Comparison of ENCODE assay signal across 14 cellular contexts in the genomic region with DNA sequence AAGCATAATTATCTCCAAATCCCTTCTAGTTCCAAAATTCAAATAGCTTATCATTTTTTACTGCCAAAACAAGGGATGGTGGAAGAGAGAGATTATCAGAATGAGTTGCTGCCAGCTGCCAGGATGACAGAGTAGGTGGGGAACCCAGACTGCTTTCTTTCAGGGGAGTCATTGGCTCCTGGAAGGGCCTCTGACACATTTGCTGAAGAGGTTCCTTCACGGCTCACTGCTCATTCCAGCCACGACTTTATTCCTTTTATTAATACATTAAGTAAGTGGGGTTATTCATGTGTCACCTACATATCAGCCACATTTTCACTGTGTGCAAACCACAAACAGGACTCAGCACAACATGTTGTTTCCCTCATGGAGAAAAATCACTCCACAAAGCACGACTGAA. TPM values are rescaled to one million over a fixed set of nuclear protein-coding genes. Genes with fewer than 3 reads are reported as not detected.
DNase-seq lines count a peak whose midpoint lies in the region; ATAC-seq and TF ChIP-seq lines count a peak whose summit lies in the region.
"Had no signal": no experiment of that assay in that cellular context is flagged by ENCODE, and none has a peak within 500 bp of the region (broad histone marks: within the 10 kb centered on the region; RNA-seq: fewer than 3 reads in every experiment).

No MANE protein-coding gene starts in this region.

- H3K36me3 ChIP-seq in sigmoid colon, result no peaks in the 10 kb centered on the region
- H3K36me3 ChIP-seq: lower lobe of right lung had no signal

- H3K4me3 ChIP-seq in sigmoid colon, result no peak overlapping the region
- H3K4me3 ChIP-seq: lower lobe of right lung had no signal

- no peaks in the 10 kb centered on the region for H3K4me1 ChIP-seq in foreskin keratinocyte
- H3K4me1 ChIP-seq in sigmoid colon, result no peaks in the 10 kb centered on the region
- H3K4me1 ChIP-seq: lower lobe of right lung had no signal

- TF ChIP-seq EP300 in sigmoid colon (IDR thresholded peaks at IDR 0.05), result no peak

- H3K27ac ChIP-seq in foreskin keratinocyte (no peak overlapping the region), sigmoid colon (no peak overlapping the region)
- H3K27ac ChIP-seq: lower lobe of right lung had no signal

- ATAC-seq in GM18502 (IDR thresholded peaks at IDR 0.05; ENCODE audit: poor library complexity, unreplicated experiment) (peak; percentile 86), GM19468 (IDR thresholded peaks at IDR 0.05; ENCODE audit: extremely low read depth, unreplicated experiment) (peak; percentile 39), HG03439 (IDR thresholded peaks at IDR 0.05; ENCODE audit: unreplicated experiment) (peak; percentile 48), foreskin keratinocyte (peak; percentile 52), HG02981 (IDR thresholded peaks at IDR 0.05; ENCODE audit: unreplicated experiment) (no peak)
- ATAC-seq: lower lobe of right lung had no signal

- H3K9me3 ChIP-seq in sigmoid colon, result no peaks in the 10 kb centered on the region
- H3K9me3 ChIP-seq: lower lobe of right lung had no signal

- TF ChIP-seq CTCF in foreskin keratinocyte (conservative IDR thresholded peaks at IDR 0.05) (no peak), sigmoid colon (IDR thresholded peaks at IDR 0.05) (no peak)

- no peak for TF ChIP-seq POLR2A in sigmoid colon (IDR thresholded peaks at IDR 0.05)

- 36 to 48% methylated on average over 3 of the region's 3 CpGs for WGBS in sigmoid colon, 2 donors

- DNase-seq in foreskin keratinocyte (no peak), sigmoid colon (no peak), activated gamma-delta T cell (lab: John Stamatoyannopoulos, UW) (no peak)
- DNase-seq: activated CD8-positive, alpha-beta memory T cell treated with anti-CD3 and anti-CD28 coated beads for 24 hours; DMS 273 treated with DMSO at 0.1 percent for 48 hours; head of caudate nucleus; Karpas-422; lower lobe of right lung had no signal

- intact Hi-C loops in sigmoid colon (cut with DNase I), result no loop called here

- H3K27me3 ChIP-seq in foreskin keratinocyte (no peaks in the 10 kb centered on the region), sigmoid colon (no peaks in the 10 kb centered on the region)

RNA-seq across cellular contexts. Expression of a gene that starts 12.7 kb away (rescaled TPM):
- total RNA-seq in foreskin keratinocyte (not detected in 2 replicates), sigmoid colon (1 to 10 TPM in 1 of 4 donors, under 1 TPM in 2, not detected in 1; 0.54 to 1.1 (median 0.66) TPM)
- polyA plus RNA-seq in foreskin keratinocyte (0.02 TPM in 1 of 2 replicates, not detected in the other), sigmoid colon (under 1 TPM in 1 of 3 donors, not detected in 2; 0.44 TPM)
- total RNA-seq: posterior vena cava; T-helper 2 cell treated with Interferon-gamma antibody and Interleukin-4, amounts not matched to agents 100 ng/mL and 5 ng/mL, for 36 hours had no signal

RNA-seq across cellular contexts. Expression of a gene that starts 23.5 kb away (rescaled TPM):
- 37.9 and 45.5 TPM in 2 replicates for total RNA-seq in foreskin keratinocyte
- polyA plus RNA-seq in foreskin keratinocyte, result 27.8 and 36.0 TPM in 2 replicates
- 10 to 100 TPM; 12.5 to 25.3 (median 18.6) TPM for total RNA-seq in sigmoid colon
- polyA plus RNA-seq in sigmoid colon, result 10 to 100 TPM in 2 of 3 donors, 1 to 10 TPM in 1; 8.3 to 22.3 (median 10.2) TPM

RNA-seq across cellular contexts. Expression of a gene that starts 46.1 kb away (rescaled TPM):
- total RNA-seq in foreskin keratinocyte (65.8 and 83.0 TPM in 2 replicates), sigmoid colon (1 to 10 TPM; 2.1 to 2.3 (median 2.2) TPM)
- polyA plus RNA-seq in foreskin keratinocyte (28.0 and 42.7 TPM in 2 replicates), sigmoid colon (10 to 100 TPM in 2 of 3 donors, 1 to 10 TPM in 1; 3.0 to 22.8 (median 10.9) TPM)

Comparison
In these comparisons a context has a peak if more than half of its experiments do, and no peak if none do; other contexts are left out.
1. RNA of a gene that starts 46.1 kb away (total RNA-seq): 65.8 to 83.0 TPM in foreskin keratinocyte; 2.1 to 2.3 TPM in sigmoid colon; every median in the first group is over 10 times any median in the second.